8 cellular contexts compared by ENCODE assay signal in genomic region chr10:29408847-29409240, GRCh38.
DNase-seq lines count a peak whose midpoint lies in the region; ATAC-seq and TF ChIP-seq lines count a peak whose summit lies in the region.

No MANE protein-coding gene starts in this region.

- H3K27me3 Mint-ChIP-seq in activated T-cell treated with anti-CD3 and anti-CD28 coated beads, Interleukin-2, amount 50 U/mL, for 4 hours (ENCODE audit: low read depth): no peaks in the 10 kb centered on the region

- peak overlapping the region; percentile 98 for H3K4me3 Mint-ChIP-seq in activated T-cell treated with anti-CD3 and anti-CD28 coated beads, Interleukin-2, amount 50 U/mL, for 4 hours

- no peaks in the 10 kb centered on the region for H3K9me3 Mint-ChIP-seq in activated T-cell treated with anti-CD3 and anti-CD28 coated beads, Interleukin-2, amount 50 U/mL, for 4 hours

- peak; percentile 12 to 14 for ATAC-seq in activated T-cell treated with anti-CD3 and anti-CD28 coated beads, Interleukin-2, amount 50 U/mL, for 4 hours
- no peak for ATAC-seq in gastroesophageal sphincter
- no peak for ATAC-seq in GM21786 (IDR thresholded peaks at IDR 0.05; ENCODE audit: unreplicated experiment)

- H3K27ac ChIP-seq in SJSA1 (peak overlapping the region; percentile 42), gastroesophageal sphincter (peak overlapping the region; percentile 88 to 94 (median 91)), tibial artery (peak overlapping the region; percentile 94 to 97)

- 0 to 50% methylated on average over 1 to 2 of the region's 2 CpGs for WGBS in gastroesophageal sphincter (ENCODE audit: low coverage in 1 of 2), 2 donors

- H3K4me1 ChIP-seq in SJSA1 (replicated peaks): peaks cover 8% of the 10 kb centered on the region
- peaks cover 4 to 43% (median 11%) of the 10 kb centered on the region in 3 donors for H3K4me1 ChIP-seq in gastroesophageal sphincter
- peaks cover 0 to 45% (median 22%) of the 10 kb centered on the region in 4 donors for H3K4me1 ChIP-seq in tibial artery

- TF ChIP-seq EP300 in gastroesophageal sphincter (IDR thresholded peaks at IDR 0.05): no peak

- H3K27me3 ChIP-seq in SJSA1 (replicated peaks): no peaks in the 10 kb centered on the region
- no peaks in the 10 kb centered on the region for H3K27me3 ChIP-seq in gastroesophageal sphincter
- no peaks in the 10 kb centered on the region for H3K27me3 ChIP-seq in tibial artery

- H3K4me1 Mint-ChIP-seq in activated T-cell treated with anti-CD3 and anti-CD28 coated beads, Interleukin-2, amount 50 U/mL, for 4 hours (ENCODE audit: low read depth): peaks cover 24% of the 10 kb centered on the region

- intact Hi-C loops in tibial artery (cut with DNase I; ENCODE audit: low total_unique reads): no loop called here

- H3K36me3 ChIP-seq in SJSA1: peaks cover 10% of the 10 kb centered on the region
- no peaks in the 10 kb centered on the region for H3K36me3 ChIP-seq in gastroesophageal sphincter
- no peaks in the 10 kb centered on the region for H3K36me3 ChIP-seq in tibial artery

- no peaks in the 10 kb centered on the region for H3K36me3 Mint-ChIP-seq in activated T-cell treated with anti-CD3 and anti-CD28 coated beads, Interleukin-2, amount 50 U/mL, for 4 hours (ENCODE audit: insufficient read depth)

- no peak for TF ChIP-seq POLR2A in gastroesophageal sphincter (IDR thresholded peaks at IDR 0.05)

- peaks cover 4% of the 10 kb centered on the region; the same call in 1 of the 2 replicates for H3K9me3 ChIP-seq in SJSA1 (replicated peaks)
- H3K9me3 ChIP-seq in gastroesophageal sphincter: no peaks in the 10 kb centered on the region
- H3K9me3 ChIP-seq in tibial artery: no peaks in the 10 kb centered on the region

- peak overlapping the region; percentile 78 for H3K4me3 ChIP-seq in SJSA1
- H3K4me3 ChIP-seq in gastroesophageal sphincter: peak overlapping the region; percentile 81
- peak overlapping the region; percentile 78 to 86 for H3K4me3 ChIP-seq in tibial artery

- DNase-seq in activated T-cell treated with anti-CD3 and anti-CD28 coated beads, Interleukin-2, amount 50 U/mL, for 4 hours: no peak
- no peak for DNase-seq in activated T-cell treated with anti-CD3 and anti-CD28 coated beads, Interleukin-2, amount 50 U/mL, for 1 hour
- no peak for DNase-seq in SJSA1 (ENCODE audit: low read depth in 1 of 2, low spot score in 2 of 2)
- DNase-seq in tibial artery: no peak
- no peak for DNase-seq in hepatic stellate cell (ENCODE audit: low spot score)
- DNase-seq in NCI-H2227 treated with DMSO at 0.1 percent for 48 hours (lab: John Stamatoyannopoulos, UW): no peak

- no peak for TF ChIP-seq CTCF in gastroesophageal sphincter (IDR thresholded peaks at IDR 0.05)
- no peak for TF ChIP-seq CTCF in tibial artery (IDR thresholded peaks at IDR 0.05)

Comparison
In these comparisons a context has a peak if more than half of its experiments do, and no peak if none do; other contexts are left out.
1. ATAC-seq: peak in activated T-cell treated with anti-CD3 and anti-CD28 coated beads, Interleukin-2, amount 50 U/mL, for 4 hours (2 of 2); none in gastroesophageal sphincter (single experiment) and GM21786 (single experiment).
2. H3K27ac ChIP-seq: peak in every context shown above with its lines; median percentile 96 in tibial artery; 91 in gastroesophageal sphincter; 42 in SJSA1.
3. Peak in every context shown above with its lines, with median percentiles within 50 percentile points of each other: H3K4me3 ChIP-seq.